In genomic region chr6:139904158-139904533, GRCh38 we compare ENCODE assay signal across 11 cellular contexts.
DNase-seq lines count a peak whose midpoint lies in the region; ATAC-seq and TF ChIP-seq lines count a peak whose summit lies in the region.
"Had no signal": no experiment of that assay in that cellular context is flagged by ENCODE, and none has a peak within 500 bp of the region (broad histone marks: within the 10 kb centered on the region; RNA-seq: fewer than 3 reads in every experiment).

No MANE protein-coding gene starts in this region.

- H3F3A ChIP-seq in MM.1S (ENCODE audit: insufficient read depth, low read length): peaks cover 18% of the 10 kb centered on the region

- no TSS peak for BruUV-seq in OCI-LY7 (replicated peaks; lab: Mats Ljungman, UMichigan)

- no peak for DNase-seq in HEK293T (ENCODE audit: extremely low spot score)
- peak; percentile 7 for DNase-seq in MM.1S
- DNase-seq in OCI-LY7 (ENCODE audit: low spot score): no peak
- DNase-seq in DMS53 (lab: John Stamatoyannopoulos, UW): no peak
- DNase-seq in RKO (ENCODE audit: low spot score): no peak
- DNase-seq: activated CD4-positive, CD25-positive, alpha-beta regulatory T cell; NCI-H187; stimulated activated CD4-positive, alpha-beta T cell treated with anti-CD3 and anti-CD28 coated beads, Interleukin-4, amount 100 ng/mL, for 4 hours had no signal

- H3K4me1 ChIP-seq in MM.1S (ENCODE audit: low read length): peaks cover 32% of the 10 kb centered on the region
- H3K4me1 ChIP-seq in liver (ENCODE audit: control insufficient read depth in 4 of 4, insufficient read depth in 4 of 4, low read length in 3 of 4): peaks cover 0 to 19% (median 8%) of the 10 kb centered on the region in 4 donors
- H3K4me1 ChIP-seq in OCI-LY7 (ENCODE audit: insufficient read depth, low read length, poor library complexity, severe bottlenecking): no peaks in the 10 kb centered on the region

- no peaks in the 10 kb centered on the region for H3K9me2 ChIP-seq in MM.1S (replicated peaks; ENCODE audit: insufficient read depth, low read length)
- no peaks in the 10 kb centered on the region for H3K9me2 ChIP-seq in OCI-LY7 (ENCODE audit: insufficient read depth, low read length)

- H3K4me2 ChIP-seq in MM.1S (ENCODE audit: low read depth, low read length) (peak overlapping the region; percentile 58), OCI-LY7 (ENCODE audit: low read length) (no peak overlapping the region)

- H3K9ac ChIP-seq in MM.1S (ENCODE audit: low read length) (no peak overlapping the region), liver (ENCODE audit: low read depth in 1 of 2, low read length in 2 of 2) (no peak overlapping the region)

- TF ChIP-seq RAD21 in liver (IDR thresholded peaks at IDR 0.05): no peak

- ATAC-seq in GM18517 (IDR thresholded peaks at IDR 0.05; ENCODE audit: unreplicated experiment) (peak; percentile 22), GM21619 (IDR thresholded peaks at IDR 0.05; ENCODE audit: unreplicated experiment) (no peak)

- H3K79me2 ChIP-seq in MM.1S (ENCODE audit: low read length) (no peaks in the 10 kb centered on the region), OCI-LY7 (ENCODE audit: insufficient read depth, low read depth, low read length) (no peaks in the 10 kb centered on the region)

- H3K36me3 ChIP-seq in MM.1S (replicated peaks; ENCODE audit: insufficient read depth, low read length) (no peaks in the 10 kb centered on the region), liver (ENCODE audit: control insufficient read depth in 4 of 4, insufficient read depth in 3 of 4, low read depth in 1 of 4, low read length in 3 of 4) (no peaks in the 10 kb centered on the region), OCI-LY7 (ENCODE audit: insufficient read depth, low read length) (no peaks in the 10 kb centered on the region)

- H4K20me1 ChIP-seq in MM.1S (ENCODE audit: insufficient read depth, low read length) (no peaks in the 10 kb centered on the region), OCI-LY7 (ENCODE audit: insufficient read depth, low read length) (no peaks in the 10 kb centered on the region)

- intact Hi-C loops in OCI-LY7 (cut with micrococcal nuclease; ENCODE audit: unreplicated experiment): no loop called here

- H3K9me3 ChIP-seq in MM.1S (replicated peaks; ENCODE audit: insufficient read depth, low read length) (no peaks in the 10 kb centered on the region; the same call in 1 of the 2 replicates), liver (ENCODE audit: control insufficient read depth in 4 of 4, low read length in 3 of 4) (no peaks in the 10 kb centered on the region), OCI-LY7 (ENCODE audit: low read length) (no peaks in the 10 kb centered on the region)

- no peak overlapping the region for H3K4me3 ChIP-seq in MM.1S (ENCODE audit: low read length)
- H3K4me3 ChIP-seq in liver (ENCODE audit: low read depth in 1 of 3, low read length in 3 of 3): no peak overlapping the region
- H3K4me3 ChIP-seq in OCI-LY7 (ENCODE audit: low read depth, low read length, poor library complexity, severe bottlenecking): no peak overlapping the region

- TF ChIP-seq CTCF in MM.1S (IDR thresholded peaks at IDR 0.05; ENCODE audit: low read length): no peak
- TF ChIP-seq CTCF in liver (IDR thresholded peaks at IDR 0.05; ENCODE audit: low read depth, low read length, missing input control): no peak
- no peak for TF ChIP-seq CTCF in OCI-LY7 (conservative IDR thresholded peaks at IDR 0.05; ENCODE audit: low read length)

- H2AFZ ChIP-seq in MM.1S (ENCODE audit: low read length) (peak overlapping the region; percentile 4; the same call in 1 of the 2 replicates), OCI-LY7 (ENCODE audit: low read length) (no peak overlapping the region)

- POLR2A ChIA-PET in HEK293T (lab: Yijun Ruan, JAX): no interaction called here
- POLR2A ChIA-PET in OCI-LY7 (lab: Charles Lee): interaction anchor here (1.3 kb wide), 1 partner anchor 9 kb away, joined by 4 read pairs; no protein-coding TSS in a partner anchor

- peak overlapping the region; percentile 90; the same call in 1 of the 2 replicates for H3K27ac ChIP-seq in MM.1S (ENCODE audit: low read length)
- H3K27ac ChIP-seq in liver (ENCODE audit: low read depth in 1 of 2, low read length in 2 of 2): peak overlapping the region in 1 of 2 donors; percentile 14
- H3K27ac ChIP-seq in OCI-LY7 (ENCODE audit: low read depth, low read length, poor library complexity, severe bottlenecking): no peak overlapping the region

- H3K27me3 ChIP-seq in MM.1S (replicated peaks; ENCODE audit: insufficient read depth, low read length): no peaks in the 10 kb centered on the region
- H3K27me3 ChIP-seq in liver (ENCODE audit: control insufficient read depth in 4 of 4, insufficient read depth in 4 of 4, low read length in 3 of 4): no peaks in the 10 kb centered on the region

- CTCF ChIA-PET in HEK293T (lab: Yijun Ruan, JAX): no interaction called here
- CTCF ChIA-PET in OCI-LY7 (lab: Charles Lee; ENCODE audit: unreplicated experiment): no interaction called here

TF ChIP-seq in HEK293T, 16 proteins besides CTCF, POLR2A, EP300 and RAD21:
- TF ChIP-seq PKNOX1 (IDR thresholded peaks at IDR 0.05) (peak; percentile 80), LEF1 (IDR thresholded peaks at IDR 0.05; ENCODE audit: borderline replicate concordance) (no peak)

TF ChIP-seq in liver, 16 proteins besides CTCF, POLR2A, EP300 and RAD21:
- TF ChIP-seq ZBTB33 (IDR thresholded peaks at IDR 0.05): no peak
- peak; percentile 10 for TF ChIP-seq YY1 (IDR thresholded peaks at IDR 0.05)
- TF ChIP-seq RXRA (IDR thresholded peaks at IDR 0.05): peak in 1 of 2 donors; percentile 1
